26 cellular contexts compared by ENCODE assay signal in the genomic region with DNA sequence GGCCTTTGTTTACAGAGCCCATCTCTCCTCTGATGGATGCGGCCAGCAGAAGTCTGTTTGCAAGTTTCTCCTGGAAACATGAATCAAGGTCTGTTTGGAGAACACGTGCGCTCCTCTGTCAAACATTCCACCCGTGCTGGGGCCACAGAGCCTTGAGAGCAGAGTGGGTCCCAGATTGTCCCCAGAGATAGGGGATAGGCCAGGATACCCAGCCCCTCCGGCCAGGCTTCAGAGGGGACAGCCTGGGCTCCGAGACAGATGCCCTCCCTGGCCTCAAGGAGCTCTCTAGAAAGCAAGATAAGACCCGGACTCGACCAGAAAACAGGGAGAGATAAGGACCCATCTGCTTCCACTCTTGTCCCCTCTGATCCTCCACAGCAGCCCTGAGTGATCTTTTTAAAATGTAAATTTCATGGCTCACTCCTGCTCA. TPM values are rescaled to one million over a fixed set of nuclear protein-coding genes. Genes with fewer than 3 reads are reported as not detected.
DNase-seq lines count a peak whose midpoint lies in the region; ATAC-seq, FAIRE-seq and TF ChIP-seq lines count a peak whose summit lies in the region.
"Had no signal": no experiment of that assay in that cellular context is flagged by ENCODE, and none has a peak within 500 bp of the region (broad histone marks: within the 10 kb centered on the region; RNA-seq: fewer than 3 reads in every experiment).

No MANE protein-coding gene starts in this region.

- ATAC-seq in A549 = no peak
- peak; percentile 69 for ATAC-seq in K562
- ATAC-seq in mucosa of descending colon = no peak
- ATAC-seq: CD8-positive, alpha-beta T cell had no signal

- peak overlapping the region; percentile 18 for H2BK15ac ChIP-seq in neuronal stem cell (ENCODE audit: low read length)

- H3K36me3 ChIP-seq in K562 (ENCODE audit: control insufficient read depth, insufficient read depth, low read length) (no peaks in the 10 kb centered on the region), neuronal stem cell (replicated peaks in 1 of 2; ENCODE audit: control insufficient read depth in 2 of 2, insufficient read depth in 2 of 2, low read length in 2 of 2) (no peaks in the 10 kb centered on the region), mucosa of descending colon (ENCODE audit: low read depth) (no peaks in the 10 kb centered on the region)

- BruUV-seq in K562 (replicated peaks; lab: Mats Ljungman, UMichigan) = no TSS peak

- H3K4me3 ChIP-seq in A549 (no peak overlapping the region), K562 (no peak overlapping the region), neuronal stem cell (ENCODE audit: low read length in 2 of 2) (no peak overlapping the region), mucosa of descending colon (no peak overlapping the region)

- H3K14ac ChIP-seq in neuronal stem cell (ENCODE audit: low read length) = no peak overlapping the region

- H3K9me3 ChIP-seq in A549 (no peaks in the 10 kb centered on the region), K562 (replicated peaks; ENCODE audit: control insufficient read depth, insufficient read depth, low read depth, low read length) (no peaks in the 10 kb centered on the region), neuronal stem cell (replicated peaks in 1 of 2; ENCODE audit: control insufficient read depth in 2 of 2, insufficient read depth in 1 of 2, low read depth in 1 of 2, low read length in 2 of 2) (no peaks in the 10 kb centered on the region), mucosa of descending colon (no peaks in the 10 kb centered on the region)

- H3K9ac ChIP-seq in K562 (ENCODE audit: insufficient read depth in 1 of 2, low read depth in 2 of 2, low read length in 2 of 2) = peak overlapping the region in 1 of 2 experiments; percentile 50; a peak in 1 of 4 replicates
- H3K9ac ChIP-seq in neuronal stem cell (ENCODE audit: low read depth, low read length, poor library complexity) = no peak overlapping the region

- H2BK12ac ChIP-seq in neuronal stem cell (ENCODE audit: low read length) = no peak overlapping the region

- H3K18ac ChIP-seq in neuronal stem cell (ENCODE audit: low read length) = peak overlapping the region; percentile 46

- H3K4me1 ChIP-seq in A549 = peaks cover 29% of the 10 kb centered on the region
- peaks cover 4 to 22% of the 10 kb centered on the region in 2 experiments; a peak in 4 of 5 replicates for H3K4me1 ChIP-seq in K562 (replicated peaks in 1 of 2; ENCODE audit: control insufficient read depth in 2 of 2, insufficient read depth in 2 of 2, low read length in 2 of 2)
- H3K4me1 ChIP-seq in neuronal stem cell (ENCODE audit: control insufficient read depth in 2 of 2, insufficient read depth in 1 of 2, low read depth in 1 of 2, low read length in 2 of 2) = peaks cover 0 to 8% of the 10 kb centered on the region in 2 donors
- H3K4me1 ChIP-seq in mucosa of descending colon (ENCODE audit: low read depth) = no peaks in the 10 kb centered on the region

- in situ Hi-C loops in K562 (cut with MboI) = no loop called here

- H4K91ac ChIP-seq in neuronal stem cell (ENCODE audit: low read depth, low read length, poor library complexity) = no peak overlapping the region

- peak overlapping the region in 1 of 2 experiments; percentile 37; a peak in 1 of 6 replicates for H3K27ac ChIP-seq in A549
- no peak overlapping the region for H3K27ac ChIP-seq in K562 (ENCODE audit: extremely low read depth, low read depth, low read length)
- H3K27ac ChIP-seq in neuronal stem cell (replicated peaks; ENCODE audit: low read length) = no peak overlapping the region
- H3K27ac ChIP-seq: 22Rv1 had no signal

- H2AFZ ChIP-seq in K562 (ENCODE audit: low read depth, low read length) (no peak overlapping the region), neuronal stem cell (ENCODE audit: low read length) (no peak overlapping the region)

- H3K27me3 ChIP-seq in K562 (ENCODE audit: control insufficient read depth in 2 of 2, insufficient read depth in 2 of 2, low read length in 2 of 2) = peaks cover 19 to 48% of the 10 kb centered on the region in 2 experiments
- H3K27me3 ChIP-seq in neuronal stem cell (ENCODE audit: control insufficient read depth in 3 of 3, insufficient read depth in 3 of 3, low read depth in 1 of 3, low read length in 3 of 3) = peaks cover 0 to 62% (median 2%) of the 10 kb centered on the region in 3 experiments

- peaks cover 1% of the 10 kb centered on the region; the same call in 1 of the 2 replicates for H4K20me1 ChIP-seq in K562 (replicated peaks; ENCODE audit: control insufficient read depth, insufficient read depth, low read length)

- no peaks in the 10 kb centered on the region for H3K79me2 ChIP-seq in K562 (ENCODE audit: control insufficient read depth, insufficient read depth, low read length)

- DNase-seq in A549 (ENCODE audit: low read depth in 1 of 2, low spot score in 1 of 2) (no peak), SK-N-DZ (ENCODE audit: low spot score) (peak; percentile 97), K562 (ENCODE audit: extremely low read depth in 1 of 4, low spot score in 3 of 4) (peak; percentile 44 to 77 (median 62)), neuronal stem cell (ENCODE audit: low spot score) (no peak), NCI-H2196 (lab: John Stamatoyannopoulos, UW; ENCODE audit: unreplicated experiment) (no peak), mucosa of gallbladder (ENCODE audit: low spot score) (no peak), activated gamma-delta T cell treated with Interleukin-2 at 50 U/mL for 16 hours (no peak), mucosa of descending colon (no peak)
- DNase-seq: C1 segment of cervical spinal cord; CD8-positive, alpha-beta T cell; DMS53; GF-D8; IMR-90; Kasumi-1; NCI-H1694; NCI-H2081; NCI-H2171; NCI-H524 treated with DMSO at 0.1 percent for 48 hours; Right ventricle myocardium superior had no signal

- TF ChIP-seq CTCF in A549 (IDR thresholded peaks at IDR 0.05) = no peak
- no peak for TF ChIP-seq CTCF in K562 (IDR thresholded peaks at IDR 0.05 in 2 of 3, conservative IDR thresholded peaks at IDR 0.05 in 1 of 3; ENCODE audit: insufficient read depth in 2 of 3, low read depth in 1 of 3, low read length in 3 of 3)
- TF ChIP-seq CTCF in mucosa of descending colon (IDR thresholded peaks at IDR 0.05) = no peak

- TF ChIP-seq RAD21 in A549 (conservative IDR thresholded peaks at IDR 0.05 in 1 of 2, IDR thresholded peaks at IDR 0.05 in 1 of 2) (no peak), K562 (CRISPR knock-in tag; conservative IDR thresholded peaks at IDR 0.05 in 1 of 2, IDR thresholded peaks at IDR 0.05 in 1 of 2) (no peak)

- intact Hi-C loops in K562 (cut with micrococcal nuclease) (no loop called here), mucosa of descending colon (cut with DNase I, micrococcal nuclease) (no loop called here)

- POLR2A ChIA-PET in A549 (lab: Yijun Ruan, JAX) = no interaction called here
- POLR2A ChIA-PET in K562 (lab: Yijun Ruan, JAX) = interaction anchor here (0.6 to 1.5 kb wide), 2 partner anchors 20 to 135 kb away, joined by 3 to 5 read pairs; no protein-coding TSS in a partner anchor

- H2BK120ac ChIP-seq in neuronal stem cell (ENCODE audit: low read depth, low read length) = no peak overlapping the region

- FAIRE-seq in A549 (lab: Jason Lieb, UNC) = no peak
- FAIRE-seq in K562 (lab: Jason Lieb, UNC) = peak; percentile 58
- FAIRE-seq: GM19239, H1 had no signal

- CTCF ChIA-PET in A549 (lab: Yijun Ruan, JAX) (interaction anchor here (1.0 to 6.5 kb wide), 5 partner anchors 10 to 91 kb away, joined by 3 to 79 read pairs (median 40); no protein-coding TSS in a partner anchor), K562 (lab: Yijun Ruan, JAX; ENCODE audit: low intra/inter-chr PET ratio) (no interaction called here)

- H3K4ac ChIP-seq in neuronal stem cell (ENCODE audit: low read length) = no peak overlapping the region

- no peak for TF ChIP-seq POLR2A in A549 (IDR thresholded peaks at IDR 0.05; ENCODE audit: low read length)
- TF ChIP-seq POLR2A in K562 (conservative IDR thresholded peaks at IDR 0.05) = no peak

- no peak overlapping the region for H3K23ac ChIP-seq in neuronal stem cell (ENCODE audit: low read depth, low read length, poor library complexity)

- H2AK5ac ChIP-seq in neuronal stem cell (ENCODE audit: low read depth, low read length) = no peak overlapping the region

- no peak overlapping the region for H4K8ac ChIP-seq in neuronal stem cell (ENCODE audit: low read depth, low read length)

- H3K4me2 ChIP-seq in A549 (peak overlapping the region; percentile 75; the same call in 1 of the 3 replicates), K562 (ENCODE audit: insufficient read depth, low read length) (no peak overlapping the region), neuronal stem cell (ENCODE audit: insufficient read depth, low read length, poor library complexity, severe bottlenecking) (no peak overlapping the region)

- TF ChIP-seq EP300 in A549 (IDR thresholded peaks at IDR 0.05) = no peak
- peak; percentile 47; the same call in 1 of the 2 replicates for TF ChIP-seq EP300 in K562 (IDR thresholded peaks at IDR 0.05; ENCODE audit: low read length)

- H3K79me1 ChIP-seq in neuronal stem cell (ENCODE audit: low read depth, low read length) = peaks cover 2% of the 10 kb centered on the region

- no peak overlapping the region for H2BK5ac ChIP-seq in neuronal stem cell (ENCODE audit: low read length)

- WGBS in A549 (ENCODE audit: missing lambda C conversion rate) = 92% methylated on average over 8 of the region's 8 CpGs
- 0% methylated on average over 5 of the region's 8 CpGs for WGBS in K562 (ENCODE audit: insufficient coverage, low coverage, missing lambda C conversion rate)
- no CpG with 5 or more reads among the region's 8 CpGs for WGBS in neuronal stem cell (ENCODE audit: extremely low coverage in 2 of 2, insufficient read length in 2 of 2, insufficient replicate concordance in 1 of 2), 2 donors

- no peaks in the 10 kb centered on the region for H3K9me1 ChIP-seq in K562 (ENCODE audit: control insufficient read depth, insufficient read depth, low read length)

RNA-seq across cellular contexts. Expression of a gene that starts 40.4 kb away (rescaled TPM):
- polyA plus RNA-seq in A549 (2011; rRNA removed) (0.04 and 0.08 TPM in 2 replicates), A549 (2017; fragmentation: RNase III; extraction: RNeasy Plus Mini Kit Qiagen cat#74134 plus additional on column Dnase treatment) (0.05 TPM in 1 of 3 replicates, not detected in the others), K562 (2011; rRNA removed) (not detected in 2 replicates), K562 (2014; fragmentation: Illumina TruSeq; extraction: Trizol) (not detected in 2 replicates), K562 (2014; fragmentation: Nextera tagmentation; extraction: Ambion mirVana) (not detected), K562 (2014; rRNA removed) (not detected in 2 replicates)
- polyA plus RNA-seq in A549 (2012; cell fraction: cytosol; rRNA removed) = 0.16 and 0.39 TPM in 2 replicates
- 0.20 TPM in 1 of 2 replicates, not detected in the other for polyA plus RNA-seq in A549 (2012; cell fraction: nucleus; rRNA removed)
- polyA minus RNA-seq in A549 (2011; rRNA and poly(A)+ RNA removed) = not detected in 2 replicates
- 173 and 186 TPM in 2 replicates for polyA plus RNA-seq in SK-N-DZ (2014; cell fraction: cytosol; rRNA removed)
- 153 and 181 TPM in 2 replicates for polyA plus RNA-seq in SK-N-DZ (2014; cell fraction: nucleus; rRNA removed)
- total RNA-seq in K562 (2011; cell fraction: chromatin; rRNA removed; ENCODE audit: low replicate concordance) = not detected in 2 replicates
- total RNA-seq in K562 (2011; cell fraction: nucleolus; rRNA removed) = not detected in 2 replicates
- not detected in 2 replicates for total RNA-seq in K562 (2011; cell fraction: nucleoplasm; rRNA removed)
- total RNA-seq in K562 (2014; rRNA removed) (not detected in 2 replicates), K562 (2014; rRNA removed; fragmentation: Illumina TruSeq; extraction: Trizol) (not detected in 2 replicates), K562 (2015; rRNA removed; fragmentation: Illumina TruSeq; extraction: Trizol) (not detected in 2 replicates), K562 (2021) (not detected in 2 replicates), mucosa of gallbladder (2.7 TPM), mucosa of descending colon (10 to 100 TPM in 1 of 3 donors, 1 to 10 TPM in 1, under 1 TPM in 1; 0.61 to 47.3 (median 1.8) TPM)
- 0.03 TPM in 1 of 2 replicates, not detected in the other for polyA plus RNA-seq in K562 (2011; cell fraction: cytosol; rRNA removed)
- polyA plus RNA-seq in K562 (2011; cell fraction: nucleus; rRNA removed) = not detected in 2 replicates
- not detected in 2 replicates for polyA plus RNA-seq in K562 (2012)
- not detected in 2 replicates for polyA minus RNA-seq in K562 (2011; rRNA and poly(A)+ RNA removed)
- polyA minus RNA-seq in K562 (2011; cell fraction: cytosol; rRNA and poly(A)+ RNA removed) = not detected in 2 replicates
- polyA minus RNA-seq in K562 (2011; cell fraction: nucleus; rRNA and poly(A)+ RNA removed) = not detected in 2 replicates
- polyA plus RNA-seq in neuronal stem cell (2013, experiment 1 of 2) = not detected
- polyA plus RNA-seq in neuronal stem cell (2013, experiment 2 of 2) = not detected
- total RNA-seq: CD8-positive, alpha-beta T cell; H1; HT1080; IMR-90; MCF 10A; RPMI7951; SK-MEL-5 had no signal
- polyA plus RNA-seq: IMR-90 had no signal

Comparison
In these comparisons a context has a peak if more than half of its experiments do, and no peak if none do; other contexts are left out.
1. DNase-seq: peak in SK-N-DZ (single experiment) and K562 (4 of 4); none in A549 (0 of 2), neuronal stem cell (single experiment), NCI-H2196 (single experiment), mucosa of gallbladder (single experiment), activated gamma-delta T cell treated with Interleukin-2 at 50 U/mL for 16 hours (single experiment) and mucosa of descending colon (0 of 3).